ENCODE assay signal across 15 cellular contexts in genomic region chr1:23696335-23696989, GRCh38. TPM values are rescaled to one million over a fixed set of nuclear protein-coding genes. Genes with fewer than 3 reads are reported as not detected.
A peak's percentile ranks its signal among the peaks of the same experiment; 100 is the strongest.
DNase-seq lines count a peak whose midpoint lies in the region; ATAC-seq and TF ChIP-seq lines count a peak whose summit lies in the region.
"Had no signal": no experiment of that assay in that cellular context is flagged by ENCODE, and none has a peak within 500 bp of the region (broad histone marks: within the 10 kb centered on the region; RNA-seq: fewer than 3 reads in every experiment).

No MANE protein-coding gene starts in this region.

- H3K27ac Mint-ChIP-seq in activated CD8-positive, alpha-beta T cell treated with anti-CD3 and anti-CD28 coated beads, Interleukin-2, amount 10 ng/mL, durations not matched to agents 7 days and 5 days: peak overlapping the region; percentile 48
- H3K27ac Mint-ChIP-seq in stimulated activated naive CD8-positive, alpha-beta T cell treated with anti-CD3 and anti-CD28 coated beads, Interleukin-15, amount 100 ng/mL, for 72 hours: peak overlapping the region in 1 of 2 donors; percentile 29

- H3K4me1 Mint-ChIP-seq in activated CD8-positive, alpha-beta T cell treated with anti-CD3 and anti-CD28 coated beads, Interleukin-2, amount 10 ng/mL, durations not matched to agents 7 days and 5 days (ENCODE audit: low read depth): peaks cover 69% of the 10 kb centered on the region
- peaks cover 82% of the 10 kb centered on the region for H3K4me1 Mint-ChIP-seq in stimulated activated naive CD8-positive, alpha-beta T cell treated with anti-CD3 and anti-CD28 coated beads, Interleukin-15, amount 100 ng/mL, for 72 hours

- no peak overlapping the region for H3K4me3 ChIP-seq in cardiac muscle cell
- H3K4me3 ChIP-seq in fibroblast of the aortic adventitia (ENCODE audit: low read depth, low read length): no peak overlapping the region
- H3K4me3 ChIP-seq: ovary, SJSA1 had no signal

- peak in 1 of 2 donors; percentile 14 for DNase-seq in cardiac muscle cell (ENCODE audit: low read depth in 1 of 2, low spot score in 1 of 2)
- no peak for DNase-seq in left ventricle myocardium superior
- DNase-seq in activated CD8-positive, alpha-beta T cell treated with anti-CD3 and anti-CD28 coated beads, Interleukin-2, amount 10 ng/mL, durations not matched to agents 7 days and 5 days: no peak
- peak; percentile 43 for DNase-seq in fibroblast of the aortic adventitia (ENCODE audit: low read depth)
- no peak for DNase-seq in stimulated activated naive CD8-positive, alpha-beta T cell treated with anti-CD3 and anti-CD28 coated beads, Interleukin-15, amount 100 ng/mL, for 72 hours
- no peak for DNase-seq in CD1c-positive myeloid dendritic cell (ENCODE audit: extremely low spot score)
- no peak for DNase-seq in germinal center (ENCODE audit: low spot score)
- DNase-seq: activated CD8-positive, alpha-beta memory T cell treated with anti-CD3 and anti-CD28 coated beads, Interleukin-2, amount 50 U/mL, for 48 hours; anterior cingulate cortex; effector CD4-positive, alpha-beta T cell; foreskin fibroblast; MV-4-11; ovary had no signal

- no peaks in the 10 kb centered on the region for H3K27me3 ChIP-seq in cardiac muscle cell
- H3K27me3 ChIP-seq: ovary, SJSA1 had no signal

- no peaks in the 10 kb centered on the region for H3K9me3 Mint-ChIP-seq in activated CD8-positive, alpha-beta T cell treated with anti-CD3 and anti-CD28 coated beads, Interleukin-2, amount 10 ng/mL, durations not matched to agents 7 days and 5 days (ENCODE audit: insufficient read depth)
- H3K9me3 Mint-ChIP-seq in stimulated activated naive CD8-positive, alpha-beta T cell treated with anti-CD3 and anti-CD28 coated beads, Interleukin-15, amount 100 ng/mL, for 72 hours: no peaks in the 10 kb centered on the region

- peak overlapping the region; percentile 4 for H3K4me3 Mint-ChIP-seq in activated CD8-positive, alpha-beta T cell treated with anti-CD3 and anti-CD28 coated beads, Interleukin-2, amount 10 ng/mL, durations not matched to agents 7 days and 5 days
- H3K4me3 Mint-ChIP-seq in stimulated activated naive CD8-positive, alpha-beta T cell treated with anti-CD3 and anti-CD28 coated beads, Interleukin-15, amount 100 ng/mL, for 72 hours: peak overlapping the region; percentile 54 to 95

- no peaks in the 10 kb centered on the region for H3K9me3 ChIP-seq in cardiac muscle cell (ENCODE audit: low read depth)
- H3K9me3 ChIP-seq: ovary, SJSA1 had no signal

- H3K27me3 Mint-ChIP-seq in activated CD8-positive, alpha-beta T cell treated with anti-CD3 and anti-CD28 coated beads, Interleukin-2, amount 10 ng/mL, durations not matched to agents 7 days and 5 days (ENCODE audit: low read depth): no peaks in the 10 kb centered on the region
- H3K27me3 Mint-ChIP-seq in stimulated activated naive CD8-positive, alpha-beta T cell treated with anti-CD3 and anti-CD28 coated beads, Interleukin-15, amount 100 ng/mL, for 72 hours: no peaks in the 10 kb centered on the region

- TF ChIP-seq CTCF in cardiac muscle cell (IDR thresholded peaks at IDR 0.05; ENCODE audit: low read depth, low read length): no peak
- TF ChIP-seq CTCF in fibroblast of the aortic adventitia (IDR thresholded peaks at IDR 0.05; ENCODE audit: insufficient read depth, low read length): no peak

- intact Hi-C loops in left ventricle myocardium superior (cut with micrococcal nuclease): no loop called here

- CTCF ChIA-PET in activated CD8-positive, alpha-beta T cell treated with anti-CD3 and anti-CD28 coated beads, Interleukin-2, amount 10 ng/mL, durations not matched to agents 7 days and 5 days (lab: Charles Lee): interaction anchor here (1.7 kb wide), 1 partner anchor 76 kb away, joined by 4 read pairs; no protein-coding TSS in a partner anchor

- H3K4me1 ChIP-seq in cardiac muscle cell (ENCODE audit: low read depth): peaks cover 19% of the 10 kb centered on the region

- no peak for ATAC-seq in left ventricle myocardium superior
- no peak for ATAC-seq in activated CD8-positive, alpha-beta T cell treated with anti-CD3 and anti-CD28 coated beads, Interleukin-2, amount 10 ng/mL, durations not matched to agents 7 days and 5 days
- no peak for ATAC-seq in stimulated activated naive CD8-positive, alpha-beta T cell treated with anti-CD3 and anti-CD28 coated beads, Interleukin-15, amount 100 ng/mL, for 72 hours
- ATAC-seq in HG03378 (IDR thresholded peaks at IDR 0.05; ENCODE audit: unreplicated experiment): no peak

- H3K27ac ChIP-seq in cardiac muscle cell: peak overlapping the region; percentile 40
- H3K27ac ChIP-seq: ovary, SJSA1 had no signal

- POLR2A ChIA-PET in activated CD8-positive, alpha-beta T cell treated with anti-CD3 and anti-CD28 coated beads, Interleukin-2, amount 10 ng/mL, durations not matched to agents 7 days and 5 days (lab: Charles Lee): interaction anchor here (2.5 kb wide), 1 partner anchor 48 kb away, joined by 10 read pairs; the partner anchor contains the start of gene ELOA

- H3K36me3 Mint-ChIP-seq in activated CD8-positive, alpha-beta T cell treated with anti-CD3 and anti-CD28 coated beads, Interleukin-2, amount 10 ng/mL, durations not matched to agents 7 days and 5 days (ENCODE audit: low read depth): peaks cover 86% of the 10 kb centered on the region

- H3K36me3 ChIP-seq in cardiac muscle cell: peaks cover 76% of the 10 kb centered on the region
- H3K36me3 ChIP-seq: ovary had no signal

RNA-seq across cellular contexts. Expression of gene RPL11, which starts 4.9 kb away (rescaled TPM):
- 1,294 and 1,627 TPM in 2 replicates for total RNA-seq in cardiac muscle cell
- 590 and 630 TPM in 2 replicates for polyA plus RNA-seq in cardiac muscle cell
- total RNA-seq in left ventricle myocardium superior: 626 TPM
- total RNA-seq in activated CD8-positive, alpha-beta T cell treated with anti-CD3 and anti-CD28 coated beads, Interleukin-2, amount 10 ng/mL, durations not matched to agents 7 days and 5 days: 1,000 to 10,000 TPM; 1,096 to 1,128 TPM
- total RNA-seq in fibroblast of the aortic adventitia (ENCODE audit: low replicate concordance): 442 and 1,073 TPM in 2 replicates

RNA-seq across cellular contexts. Expression of gene ELOA, which starts 46.8 kb away (rescaled TPM):
- 34.1 and 42.1 TPM in 2 replicates for total RNA-seq in cardiac muscle cell
- 34.0 and 34.8 TPM in 2 replicates for polyA plus RNA-seq in cardiac muscle cell
- 35.8 TPM for total RNA-seq in left ventricle myocardium superior
- 10 to 100 TPM; 29.2 to 31.0 TPM for total RNA-seq in activated CD8-positive, alpha-beta T cell treated with anti-CD3 and anti-CD28 coated beads, Interleukin-2, amount 10 ng/mL, durations not matched to agents 7 days and 5 days
- 33.4 and 41.9 TPM in 2 replicates for total RNA-seq in fibroblast of the aortic adventitia (ENCODE audit: low replicate concordance)
